In genomic region chr12:108819920-108820699, GRCh38 we compare ENCODE assay signal across 14 cellular contexts. TPM values are rescaled to one million over a fixed set of nuclear protein-coding genes. Genes with fewer than 3 reads are reported as not detected.
A peak's percentile ranks its signal among the peaks of the same experiment; 100 is the strongest.
DNase-seq lines count a peak whose midpoint lies in the region; ATAC-seq and TF ChIP-seq lines count a peak whose summit lies in the region.
"Had no signal": no experiment of that assay in that cellular context is flagged by ENCODE, and none has a peak within 500 bp of the region (broad histone marks: within the 10 kb centered on the region; RNA-seq: fewer than 3 reads in every experiment).

No MANE protein-coding gene starts in this region.

- intact Hi-C loops in IMR-90 (cut with micrococcal nuclease): no loop called here

- no peaks in the 10 kb centered on the region for H3K27me3 ChIP-seq in BLaER1 treated with 17β-estradiol and CSF1 and Interleukin-3, amounts not matched to agents 10 nM and 100 nM
- no peaks in the 10 kb centered on the region for H3K27me3 ChIP-seq in IMR-90 (ENCODE audit: control insufficient read depth, insufficient read depth, low read length)
- H3K27me3 ChIP-seq in osteoblast (ENCODE audit: insufficient read depth, low read length): no peaks in the 10 kb centered on the region

- no peak overlapping the region; the same call in 1 of the 2 replicates for H2AK5ac ChIP-seq in IMR-90 (ENCODE audit: low read depth, low read length)

- H3K4me2 ChIP-seq in BLaER1 treated with 17β-estradiol and CSF1 and Interleukin-3, amounts not matched to agents 10 nM and 100 nM: peak overlapping the region in 5 of 11 experiments; percentile 50 to 93 (median 93); a peak in 11 of 22 replicates
- H3K4me2 ChIP-seq in IMR-90 (ENCODE audit: low read depth, low read length) (no peak overlapping the region), osteoblast (ENCODE audit: insufficient read depth, low read length) (no peak overlapping the region)

- dilution Hi-C loops in IMR-90 (cut with HindIII; ENCODE audit: low sequenced_read_pairs, unreplicated experiment): no loop called here

- H3K4me1 ChIP-seq in BLaER1 treated with 17β-estradiol and CSF1 and Interleukin-3, amounts not matched to agents 10 nM and 100 nM: peaks cover 48 to 99% (median 68%) of the 10 kb centered on the region in 10 experiments
- H3K4me1 ChIP-seq in IMR-90 (ENCODE audit: control insufficient read depth, insufficient read depth, low read length) (peaks cover 26% of the 10 kb centered on the region), osteoblast (ENCODE audit: insufficient read depth, low read length) (peaks cover 42% of the 10 kb centered on the region)

- no peak overlapping the region for H2BK15ac ChIP-seq in IMR-90 (ENCODE audit: low read depth, low read length)

- H4K8ac ChIP-seq in IMR-90 (ENCODE audit: low read depth in 2 of 2, low read length in 2 of 2): peak overlapping the region in 1 of 2 experiments; percentile 54; a peak in 3 of 4 replicates

- H4K5ac ChIP-seq in IMR-90 (ENCODE audit: low read depth, low read length): no peak overlapping the region

- no peak overlapping the region for H3K23ac ChIP-seq in IMR-90 (ENCODE audit: low read depth, low read length)

- peaks cover 35 to 77% of the 10 kb centered on the region in 2 experiments for H3K79me1 ChIP-seq in IMR-90 (ENCODE audit: low read depth in 1 of 2, low read length in 2 of 2)

- H2BK20ac ChIP-seq in IMR-90 (ENCODE audit: low read depth, low read length): no peak overlapping the region

- POLR2A ChIA-PET in IMR-90 (lab: Charles Lee; ENCODE audit: unreplicated experiment) (no interaction called here), HEK293T (lab: Yijun Ruan, JAX) (no interaction called here)

- no peak for TF ChIP-seq POLR2A in IMR-90 (IDR thresholded peaks at IDR 0.05; ENCODE audit: low read depth, low read length)

- H3K4ac ChIP-seq in IMR-90 (ENCODE audit: low read depth, low read length): no peak overlapping the region

- H3K79me2 ChIP-seq in osteoblast (ENCODE audit: insufficient read depth, low read length): peaks cover 99% of the 10 kb centered on the region

- no peak overlapping the region for H3K9ac ChIP-seq in BLaER1 treated with 17β-estradiol and CSF1 and Interleukin-3, amounts not matched to agents 10 nM and 100 nM
- no peak overlapping the region for H3K9ac ChIP-seq in IMR-90 (ENCODE audit: low read depth, low read length)

- TF ChIP-seq CTCF in IMR-90 (conservative IDR thresholded peaks at IDR 0.05; ENCODE audit: low read depth, low read length): no peak
- TF ChIP-seq CTCF in coronary artery (IDR thresholded peaks at IDR 0.05): no peak
- TF ChIP-seq CTCF in osteoblast (IDR thresholded peaks at IDR 0.05; ENCODE audit: extremely low read depth, low read depth, low read length): no peak

- H2BK120ac ChIP-seq in IMR-90 (ENCODE audit: low read depth, low read length): no peak overlapping the region

- H2BK5ac ChIP-seq in IMR-90 (ENCODE audit: low read depth, low read length, poor library complexity, severe bottlenecking): no peak overlapping the region

- no peaks in the 10 kb centered on the region for H3K9me3 ChIP-seq in BLaER1 treated with 17β-estradiol and CSF1 and Interleukin-3, amounts not matched to agents 10 nM and 100 nM (replicated peaks in 1 of 11)
- H3K9me3 ChIP-seq in IMR-90 (ENCODE audit: control insufficient read depth, insufficient read depth, low read length) (no peaks in the 10 kb centered on the region; the same call in 1 of the 2 replicates), osteoblast (ENCODE audit: low read depth, low read length) (no peaks in the 10 kb centered on the region)

- H2AFZ ChIP-seq in IMR-90 (replicated peaks; ENCODE audit: low read length, poor library complexity): no peak overlapping the region
- H2AFZ ChIP-seq in osteoblast (ENCODE audit: low read length): no peak overlapping the region

- in situ Hi-C loops in IMR-90 (cut with MboI; ENCODE audit: low sequenced_read_pairs): no loop called here

- peaks cover 31% of the 10 kb centered on the region for H3K9me1 ChIP-seq in IMR-90 (ENCODE audit: insufficient read depth, low read length)

- no peak overlapping the region; the same call in 1 of the 2 replicates for H3K14ac ChIP-seq in IMR-90 (replicated peaks; ENCODE audit: low read depth, low read length)

- no peak overlapping the region for H4K91ac ChIP-seq in IMR-90 (ENCODE audit: insufficient read depth, low read depth, low read length)

- no peak overlapping the region for H3K18ac ChIP-seq in IMR-90 (ENCODE audit: low read depth, low read length)

- TF ChIP-seq RAD21 in IMR-90 (IDR thresholded peaks at IDR 0.05; ENCODE audit: low read length): no peak

- no peak overlapping the region for H3K56ac ChIP-seq in IMR-90 (ENCODE audit: extremely low read depth, insufficient read depth, low read length)

- CTCF ChIA-PET in IMR-90 (lab: Yijun Ruan, JAX): interaction anchor here (0.9 kb wide), 1 partner anchor 13 kb away, joined by 3 read pairs; no protein-coding TSS in a partner anchor
- CTCF ChIA-PET in HEK293T (lab: Yijun Ruan, JAX): interaction anchor here (0.7 kb wide), 1 partner anchor 143 kb away, joined by 4 read pairs; no protein-coding TSS in a partner anchor

- no TSS peak for BruUV-seq in IMR-90 (replicated peaks; lab: Mats Ljungman, UMichigan)

- DNase-seq in IMR-90 (no peak), coronary artery (ENCODE audit: low spot score) (no peak), osteoblast (ENCODE audit: insufficient read length, low spot score, missing footprints) (no peak), HEK293T (ENCODE audit: extremely low spot score) (no peak)
- DNase-seq: cerebellar nuclear complex; DND-41; stimulated activated CD4-positive, alpha-beta T cell treated with anti-CD3 and anti-CD28 coated beads, Interleukin-1b, Interleukin-23, amount 100 ng/mL, for 48 hours had no signal

- H4K20me1 ChIP-seq in BLaER1 treated with 17β-estradiol and CSF1 and Interleukin-3, amounts not matched to agents 10 nM and 100 nM: peaks cover 0 to 33% (median 0%) of the 10 kb centered on the region in 11 experiments; a peak in 6 of 22 replicates
- H4K20me1 ChIP-seq in IMR-90 (ENCODE audit: insufficient read depth, low read length) (peaks cover 16% of the 10 kb centered on the region; the same call in 1 of the 2 replicates), osteoblast (ENCODE audit: insufficient read depth, low read length) (no peaks in the 10 kb centered on the region)

- ATAC-seq in IMR-90 (ENCODE audit: low read depth) (no peak), GM19452 (IDR thresholded peaks at IDR 0.05; ENCODE audit: unreplicated experiment) (no peak), GM21723 (IDR thresholded peaks at IDR 0.05; ENCODE audit: unreplicated experiment) (no peak), GM18519 (IDR thresholded peaks at IDR 0.05; ENCODE audit: low FRiP score, unreplicated experiment) (no peak)
- ATAC-seq: esophagus mucosa had no signal

- peaks cover 39 to 80% (median 57%) of the 10 kb centered on the region in 11 experiments; a peak in 21 of 22 replicates for H3K36me3 ChIP-seq in BLaER1 treated with 17β-estradiol and CSF1 and Interleukin-3, amounts not matched to agents 10 nM and 100 nM
- peaks cover 62% of the 10 kb centered on the region for H3K36me3 ChIP-seq in IMR-90 (ENCODE audit: control insufficient read depth, insufficient read depth, low read length)
- peaks cover 84% of the 10 kb centered on the region for H3K36me3 ChIP-seq in osteoblast (ENCODE audit: insufficient read depth, low read length)

- H3K27ac ChIP-seq in BLaER1 treated with 17β-estradiol and CSF1 and Interleukin-3, amounts not matched to agents 10 nM and 100 nM: peak overlapping the region in 8 of 11 experiments; percentile 8 to 92 (median 63); a peak in 12 of 22 replicates
- H3K27ac ChIP-seq in IMR-90 (ENCODE audit: insufficient read depth, low read length) (peak overlapping the region; percentile 57; the same call in 1 of the 2 replicates), coronary artery (peak overlapping the region; percentile 41 to 49), osteoblast (ENCODE audit: low read depth, low read length) (peak overlapping the region; percentile 99)

- no peak overlapping the region for H2AK9ac ChIP-seq in IMR-90 (replicated peaks; ENCODE audit: low read depth, low read length, poor library complexity)

- 60% methylated on average over 1 of the region's 7 CpGs; no CpG with 5 or more reads in 1 of the 2 experiments for WGBS in IMR-90 (ENCODE audit: extremely low coverage in 2 of 2, insufficient read length in 1 of 2), 2 experiments

- H3K4me3 ChIP-seq in BLaER1 treated with 17β-estradiol and CSF1 and Interleukin-3, amounts not matched to agents 10 nM and 100 nM: no peak overlapping the region
- H3K4me3 ChIP-seq in IMR-90 (ENCODE audit: insufficient read depth, low read depth, low read length): no peak overlapping the region
- H3K4me3 ChIP-seq in coronary artery: no peak overlapping the region
- no peak overlapping the region for H3K4me3 ChIP-seq in osteoblast (ENCODE audit: insufficient read depth, low read length)

TF ChIP-seq in HEK293T, 16 proteins besides CTCF, POLR2A, EP300 and RAD21 (continues in another document):
- no peak for TF ChIP-seq FOXA1 (IDR thresholded peaks at IDR 0.05)
- TF ChIP-seq ARNT (IDR thresholded peaks at IDR 0.05): no peak
- no peak for TF ChIP-seq ZNF384 (IDR thresholded peaks at IDR 0.05)
- TF ChIP-seq HDGF (IDR thresholded peaks at IDR 0.05; ENCODE audit: borderline replicate concordance): no peak
- no peak for TF ChIP-seq PKNOX1 (IDR thresholded peaks at IDR 0.05)
- no peak for TF ChIP-seq TARDBP (IDR thresholded peaks at IDR 0.05)
- no peak for TF ChIP-seq ELF4 (IDR thresholded peaks at IDR 0.05)
- TF ChIP-seq FOXM1 (IDR thresholded peaks at IDR 0.05; ENCODE audit: borderline replicate concordance): no peak
- TF ChIP-seq NFRKB (IDR thresholded peaks at IDR 0.05): no peak
- TF ChIP-seq SUZ12 (IDR thresholded peaks at IDR 0.05): no peak
- no peak for TF ChIP-seq BHLHE40 (IDR thresholded peaks at IDR 0.05; ENCODE audit: borderline replicate concordance)

RNA-seq across cellular contexts. Expression of gene SSH1, which starts 37.3 kb away (rescaled TPM):
- total RNA-seq in IMR-90 (2012; rRNA removed) (16.7 and 17.6 TPM in 2 replicates), osteoblast (31.8 and 34.2 TPM in 2 replicates)
- polyA plus RNA-seq in IMR-90 (2012; rRNA removed): 37.2 and 40.8 TPM in 2 replicates
- 14.1 and 19.4 TPM in 2 replicates for polyA plus RNA-seq in IMR-90 (2012; cell fraction: cytosol; rRNA removed)
- 68.2 and 83.5 TPM in 2 replicates for polyA plus RNA-seq in IMR-90 (2012; cell fraction: nucleus; rRNA removed; ENCODE audit: low replicate concordance)

RNA-seq across cellular contexts. Expression of gene DAO, which starts 59.8 kb away (rescaled TPM):
- total RNA-seq in IMR-90 (2012; rRNA removed): not detected in 2 replicates
- not detected in 2 replicates for polyA plus RNA-seq in IMR-90 (2012; rRNA removed)
- polyA plus RNA-seq in IMR-90 (2012; cell fraction: cytosol; rRNA removed): not detected in 2 replicates
- 0.11 TPM in 1 of 2 replicates, not detected in the other for polyA plus RNA-seq in IMR-90 (2012; cell fraction: nucleus; rRNA removed; ENCODE audit: low replicate concordance)
- not detected in 2 replicates for total RNA-seq in osteoblast
- total RNA-seq: activated T-helper 1 cell treated with anti-CD3 and anti-CD28 coated beads, Interleukin-12 subunit alpha, Interleukin-12 subunit beta, Interleukin-2, Interleukin-4 antibody, amounts not matched to agents 30 ng/mL and 10 ng/mL and 1 ng/mL, durations not matched to agents 14 hours and 24 hours and 36 hours; esophagus mucosa; mesenteric fat pad had no signal

Comparison
In these comparisons a context has a peak if more than half of its experiments do, and no peak if none do; other contexts are left out.
1. H3K27ac ChIP-seq: peak in every context shown above with its lines; median percentile 99 in osteoblast; 63 in BLaER1 treated with 17β-estradiol and CSF1 and Interleukin-3, amounts not matched to agents 10 nM and 100 nM; 57 in IMR-90; 45 in coronary artery.